15 cellular contexts compared by ENCODE assay signal in genomic region chr4:85571008-85571407, GRCh38.
"Had no signal": no experiment of that assay in that cellular context is flagged by ENCODE, and none has a peak within 500 bp of the region (broad histone marks: within the 10 kb centered on the region; RNA-seq: fewer than 3 reads in every experiment).

No MANE protein-coding gene starts in this region.

- H3K27me3 ChIP-seq: ovary, tibial nerve had no signal

- H3K27ac ChIP-seq: ovary, WERI-Rb-1 had no signal

- H3K36me3 ChIP-seq: ovary, WERI-Rb-1 had no signal

- H3K9me3 Mint-ChIP-seq: activated CD8-positive, alpha-beta T cell treated with anti-CD3 and anti-CD28 coated beads for 36 hours; activated naive CD8-positive, alpha-beta T cell treated with anti-CD3 and anti-CD28 coated beads, Interleukin-2, amount 10 ng/mL, durations not matched to agents 7 days and 5 days; activated T-cell treated with anti-CD3 and anti-CD28 coated beads, Interleukin-2, amount 50 U/mL, for 72 hours; neural crest cell; stimulated activated naive B cell treated with anti-CD40 and anti-IgM and Interleukin-4, amounts not matched to agents 10 μg/mL and 1 μg/mL and 100 μg/mL, for 72 hours had no signal

- H3K9me3 ChIP-seq: ovary, tibial nerve had no signal

- H3K4me3 Mint-ChIP-seq: activated CD8-positive, alpha-beta T cell treated with anti-CD3 and anti-CD28 coated beads for 36 hours; activated naive CD8-positive, alpha-beta T cell treated with anti-CD3 and anti-CD28 coated beads, Interleukin-2, amount 10 ng/mL, durations not matched to agents 7 days and 5 days; activated T-cell treated with anti-CD3 and anti-CD28 coated beads, Interleukin-2, amount 50 U/mL, for 72 hours; neural crest cell had no signal

- DNase-seq: activated CD4-positive, alpha-beta T cell treated with anti-CD3 and anti-CD28 coated beads for 4 hours; activated CD8-positive, alpha-beta memory T cell treated with anti-CD3 and anti-CD28 coated beads, Interleukin-2, amount 50 U/mL, for 4 hours; activated CD8-positive, alpha-beta T cell treated with anti-CD3 and anti-CD28 coated beads for 36 hours; activated gamma-delta T cell treated with Interleukin-2 at 50 U/mL for 16 hours; activated naive CD8-positive, alpha-beta T cell treated with anti-CD3 and anti-CD28 coated beads, Interleukin-2, amount 10 ng/mL, durations not matched to agents 7 days and 5 days; activated T-cell treated with anti-CD3 and anti-CD28 coated beads, Interleukin-2, amount 50 U/mL, for 72 hours; anterior cingulate cortex; hippocampal formation; ovary; stimulated activated naive B cell treated with anti-CD40 and anti-IgM and Interleukin-4, amounts not matched to agents 10 μg/mL and 1 μg/mL and 100 μg/mL, for 72 hours; WERI-Rb-1 had no signal

- FAIRE-seq: bronchial epithelial cell had no signal

- H3K4me3 ChIP-seq: ovary, tibial nerve had no signal

- H3K27me3 Mint-ChIP-seq: activated CD8-positive, alpha-beta T cell treated with anti-CD3 and anti-CD28 coated beads for 36 hours; activated naive CD8-positive, alpha-beta T cell treated with anti-CD3 and anti-CD28 coated beads, Interleukin-2, amount 10 ng/mL, durations not matched to agents 7 days and 5 days; stimulated activated naive B cell treated with anti-CD40 and anti-IgM and Interleukin-4, amounts not matched to agents 10 μg/mL and 1 μg/mL and 100 μg/mL, for 72 hours had no signal

- H3K36me3 Mint-ChIP-seq: activated naive CD8-positive, alpha-beta T cell treated with anti-CD3 and anti-CD28 coated beads, Interleukin-2, amount 10 ng/mL, durations not matched to agents 7 days and 5 days had no signal

- ATAC-seq: activated CD8-positive, alpha-beta T cell treated with anti-CD3 and anti-CD28 coated beads for 36 hours; activated T-cell treated with anti-CD3 and anti-CD28 coated beads, Interleukin-2, amount 50 U/mL, for 72 hours; esophagus mucosa; stimulated activated naive B cell treated with anti-CD40 and anti-IgM and Interleukin-4, amounts not matched to agents 10 μg/mL and 1 μg/mL and 100 μg/mL, for 72 hours had no signal

- H3K4me1 Mint-ChIP-seq: activated naive CD8-positive, alpha-beta T cell treated with anti-CD3 and anti-CD28 coated beads, Interleukin-2, amount 10 ng/mL, durations not matched to agents 7 days and 5 days; neural crest cell had no signal

- H3K27ac Mint-ChIP-seq: activated CD8-positive, alpha-beta T cell treated with anti-CD3 and anti-CD28 coated beads for 36 hours; activated naive CD8-positive, alpha-beta T cell treated with anti-CD3 and anti-CD28 coated beads, Interleukin-2, amount 10 ng/mL, durations not matched to agents 7 days and 5 days had no signal
